7 cellular contexts compared by ENCODE assay signal in genomic region chr2:97200887-97201286, GRCh38.
DNase-seq lines count a peak whose midpoint lies in the region; ATAC-seq and TF ChIP-seq lines count a peak whose summit lies in the region.
"Not testable (repeated sequence)": the region's sequence is repeated elsewhere in the genome, so short reads cannot be mapped to it uniquely, and the experiment has no call there.

No MANE protein-coding gene starts in this region.

- in situ Hi-C loops in astrocyte of the spinal cord (cut with HindIII; ENCODE audit: low sequenced_read_pairs), result not testable (repeated sequence)

- H3K4me1 Mint-ChIP-seq in naive B cell, result not testable (repeated sequence)

- not testable (repeated sequence) for H3K9me3 Mint-ChIP-seq in naive B cell

- H3K4me1 ChIP-seq in BLaER1 treated with 17β-estradiol and CSF1 and Interleukin-3, amounts not matched to agents 10 nM and 100 nM, result peaks cover 0 to 34% (median 13%) of the 10 kb centered on the region in 10 experiments; a peak in 17 of 20 replicates
- H3K4me1 ChIP-seq in Karpas-422 (ENCODE audit: low read length), result peaks cover 34% of the 10 kb centered on the region
- peaks cover 13% of the 10 kb centered on the region for H3K4me1 ChIP-seq in OCI-LY1 (ENCODE audit: insufficient read depth, low read length, severe bottlenecking)

- H3K27ac Mint-ChIP-seq in naive B cell, result not testable (repeated sequence)

- H3K9ac ChIP-seq in BLaER1 treated with 17β-estradiol and CSF1 and Interleukin-3, amounts not matched to agents 10 nM and 100 nM; Karpas-422 (ENCODE audit: low read length); OCI-LY1 (ENCODE audit: low read length): not testable (repeated sequence)

- DNase-seq in ELR (ENCODE audit: low read depth), result peak; percentile 44
- peak; percentile 86 for DNase-seq in Karpas-422
- peak; percentile 11 for DNase-seq in astrocyte of the spinal cord (ENCODE audit: low read depth, low spot score)
- DNase-seq in fibroblast of peridontal ligament (ENCODE audit: extremely low read depth), result peak; percentile 31
- DNase-seq in naive B cell, result peak; percentile 61

- not testable (repeated sequence) for H3K4me3 ChIP-seq in BLaER1 treated with 17β-estradiol and CSF1 and Interleukin-3, amounts not matched to agents 10 nM and 100 nM; OCI-LY1 (ENCODE audit: low read depth, low read length, poor library complexity, severe bottlenecking); astrocyte of the spinal cord (ENCODE audit: low read depth, low read length)
- H3K4me3 ChIP-seq in Karpas-422 (ENCODE audit: low read length), result peak overlapping the region; percentile 21; the same call in 1 of the 2 replicates

- H3K36me3 ChIP-seq in BLaER1 treated with 17β-estradiol and CSF1 and Interleukin-3, amounts not matched to agents 10 nM and 100 nM, result peaks cover 0 to 46% (median 14%) of the 10 kb centered on the region in 11 experiments; a peak in 14 of 22 replicates
- H3K36me3 ChIP-seq in Karpas-422 (ENCODE audit: insufficient read depth, low read length) (peaks cover 31% of the 10 kb centered on the region; the same call in 1 of the 2 replicates), OCI-LY1 (ENCODE audit: insufficient read depth, low read length) (peaks cover 30% of the 10 kb centered on the region; the same call in 1 of the 2 replicates)

- not testable (repeated sequence) for H3K9me2 ChIP-seq in Karpas-422 (replicated peaks; ENCODE audit: insufficient read depth, low read length); OCI-LY1 (ENCODE audit: low read depth, low read length)

- H2AFZ ChIP-seq in Karpas-422 (ENCODE audit: low read length), result peak overlapping the region; percentile 55; the same call in 1 of the 2 replicates
- not testable (repeated sequence) for H2AFZ ChIP-seq in OCI-LY1 (ENCODE audit: low read length)

- peak overlapping the region in 9 of 11 experiments; percentile 7 to 60 (median 39); a peak in 13 of 22 replicates for H3K4me2 ChIP-seq in BLaER1 treated with 17β-estradiol and CSF1 and Interleukin-3, amounts not matched to agents 10 nM and 100 nM
- peak overlapping the region; percentile 68 for H3K4me2 ChIP-seq in Karpas-422 (ENCODE audit: low read depth, low read length, poor library complexity, severe bottlenecking)
- H3K4me2 ChIP-seq in OCI-LY1 (ENCODE audit: low read length), result not testable (repeated sequence)

- not testable (repeated sequence) for TF ChIP-seq CTCF in OCI-LY1 (IDR thresholded peaks at IDR 0.05; ENCODE audit: low read length); astrocyte of the spinal cord (IDR thresholded peaks at IDR 0.05; ENCODE audit: low read depth, low read length)

- H3K27me3 ChIP-seq in BLaER1 treated with 17β-estradiol and CSF1 and Interleukin-3, amounts not matched to agents 10 nM and 100 nM; Karpas-422 (ENCODE audit: low read length); OCI-LY1 (ENCODE audit: insufficient read depth, low read length): not testable (repeated sequence)

- peaks cover 0 to 16% of the 10 kb centered on the region in 2 donors for H3K36me3 Mint-ChIP-seq in naive B cell

- H3K27ac ChIP-seq in BLaER1 treated with 17β-estradiol and CSF1 and Interleukin-3, amounts not matched to agents 10 nM and 100 nM, result peak overlapping the region in 3 of 11 experiments; percentile 12 to 55 (median 39); a peak in 3 of 22 replicates
- H3K27ac ChIP-seq in Karpas-422 (ENCODE audit: low read length) (peak overlapping the region; percentile 87), OCI-LY1 (ENCODE audit: low read depth, low read length, poor library complexity, severe bottlenecking) (peak overlapping the region; percentile 50)

- H3K9me3 ChIP-seq in BLaER1 treated with 17β-estradiol and CSF1 and Interleukin-3, amounts not matched to agents 10 nM and 100 nM (replicated peaks in 1 of 11); Karpas-422 (ENCODE audit: low read length); OCI-LY1 (ENCODE audit: low read length): not testable (repeated sequence)

- not testable (repeated sequence) for H3K4me3 Mint-ChIP-seq in naive B cell

- not testable (repeated sequence) for H4K20me1 ChIP-seq in BLaER1 treated with 17β-estradiol and CSF1 and Interleukin-3, amounts not matched to agents 10 nM and 100 nM; Karpas-422 (ENCODE audit: insufficient read depth, low read depth, low read length); OCI-LY1 (ENCODE audit: insufficient read depth, low read length)

- not testable (repeated sequence) for H3K79me2 ChIP-seq in Karpas-422 (ENCODE audit: low read length); OCI-LY1 (ENCODE audit: insufficient read depth, low read length)

- not testable (repeated sequence) for H3F3A ChIP-seq in OCI-LY1 (ENCODE audit: insufficient read depth, low read length)

- H3K27me3 Mint-ChIP-seq in naive B cell, result not testable (repeated sequence)

- not testable (repeated sequence) for ATAC-seq in naive B cell (ENCODE audit: low read depth in 2 of 2)

Comparison
In these comparisons a context has a peak if more than half of its experiments do, and no peak if none do; other contexts are left out.
1. DNase-seq: peak in every context shown above with its lines; median percentile 86 in Karpas-422; 61 in naive B cell; 44 in ELR; 31 in fibroblast of peridontal ligament; 11 in astrocyte of the spinal cord.